ENCODE assay signal across 1 cellular context in the genomic region with DNA sequence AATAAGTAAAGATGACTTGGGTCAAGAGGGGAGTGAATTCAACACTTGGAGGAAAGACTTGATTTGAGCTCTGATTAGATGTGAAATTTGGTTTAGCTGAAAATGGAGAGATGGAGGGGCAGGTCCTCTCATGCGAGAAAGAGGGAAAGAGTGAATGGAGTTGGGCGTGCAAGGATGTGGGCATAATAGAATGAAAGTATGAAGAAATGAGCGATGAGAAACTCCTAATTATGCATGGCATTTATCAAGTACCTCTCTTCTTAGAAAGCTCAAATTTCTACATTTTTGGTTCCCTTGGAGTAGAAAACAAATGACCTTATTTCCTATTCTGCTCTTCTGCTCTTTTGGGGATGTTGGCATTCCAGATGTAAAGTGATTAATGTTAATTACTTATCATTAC.
TF ChIP-seq lines count a peak whose summit lies in the region.

No MANE protein-coding gene starts in this region.

TF ChIP-seq in HCT116, 20 proteins besides CTCF, POLR2A, EP300 and RAD21:
- TF ChIP-seq, protein P1, sequence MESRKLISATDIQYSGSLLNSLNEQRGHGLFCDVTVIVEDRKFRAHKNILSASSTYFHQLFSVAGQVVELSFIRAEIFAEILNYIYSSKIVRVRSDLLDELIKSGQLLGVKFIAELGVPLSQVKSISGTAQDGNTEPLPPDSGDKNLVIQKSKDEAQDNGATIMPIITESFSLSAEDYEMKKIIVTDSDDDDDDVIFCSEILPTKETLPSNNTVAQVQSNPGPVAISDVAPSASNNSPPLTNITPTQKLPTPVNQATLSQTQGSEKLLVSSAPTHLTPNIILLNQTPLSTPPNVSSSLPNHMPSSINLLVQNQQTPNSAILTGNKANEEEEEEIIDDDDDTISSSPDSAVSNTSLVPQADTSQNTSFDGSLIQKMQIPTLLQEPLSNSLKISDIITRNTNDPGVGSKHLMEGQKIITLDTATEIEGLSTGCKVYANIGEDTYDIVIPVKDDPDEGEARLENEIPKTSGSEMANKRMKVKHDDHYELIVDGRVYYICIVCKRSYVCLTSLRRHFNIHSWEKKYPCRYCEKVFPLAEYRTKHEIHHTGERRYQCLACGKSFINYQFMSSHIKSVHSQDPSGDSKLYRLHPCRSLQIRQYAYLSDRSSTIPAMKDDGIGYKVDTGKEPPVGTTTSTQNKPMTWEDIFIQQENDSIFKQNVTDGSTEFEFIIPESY (IDR thresholded peaks at IDR 0.05; ENCODE audit: extremely low read depth, insufficient replicate concordance, low read length), result no peak
- TF ChIP-seq SP1 (IDR thresholded peaks at IDR 0.05; ENCODE audit: low read depth) (no peak), REST (IDR thresholded peaks at IDR 0.05; ENCODE audit: low read depth) (no peak), JUND (IDR thresholded peaks at IDR 0.05) (no peak), ZNF274 (IDR thresholded peaks at IDR 0.05; ENCODE audit: low read depth, low read length) (no peak), EGR1 (IDR thresholded peaks at IDR 0.05; ENCODE audit: low read depth) (no peak), POLR2AphosphoS5 (IDR thresholded peaks at IDR 0.05; ENCODE audit: low read depth, low read length) (no peak), SIN3A (IDR thresholded peaks at IDR 0.05; ENCODE audit: low read depth) (no peak), EZH2 (IDR thresholded peaks at IDR 0.05) (no peak), YY1 (IDR thresholded peaks at IDR 0.05; ENCODE audit: extremely low read depth, insufficient replicate concordance, low read depth, low read length) (no peak), CEBPB (IDR thresholded peaks at IDR 0.05; ENCODE audit: low read depth) (no peak), CBX3 (IDR thresholded peaks at IDR 0.05; ENCODE audit: low read depth) (no peak), EZH2phosphoT487 (IDR thresholded peaks at IDR 0.05; ENCODE audit: borderline replicate concordance) (no peak), ELF1 (IDR thresholded peaks at IDR 0.05; ENCODE audit: borderline replicate concordance, low read depth) (no peak), ATF3 (IDR thresholded peaks at IDR 0.05) (no peak)
- TF ChIP-seq, protein P2, sequence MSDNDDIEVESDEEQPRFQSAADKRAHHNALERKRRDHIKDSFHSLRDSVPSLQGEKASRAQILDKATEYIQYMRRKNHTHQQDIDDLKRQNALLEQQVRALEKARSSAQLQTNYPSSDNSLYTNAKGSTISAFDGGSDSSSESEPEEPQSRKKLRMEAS (IDR thresholded peaks at IDR 0.05), result no peak
